9 cellular contexts compared by ENCODE assay signal in genomic region chr1:31764307-31765040, GRCh38. TPM values are rescaled to one million over a fixed set of nuclear protein-coding genes. Genes with fewer than 3 reads are reported as not detected.
A peak's percentile ranks its signal among the peaks of the same experiment; 100 is the strongest.
DNase-seq lines count a peak whose midpoint lies in the region; ATAC-seq, FAIRE-seq and TF ChIP-seq lines count a peak whose summit lies in the region.
"Had no signal": no experiment of that assay in that cellular context is flagged by ENCODE, and none has a peak within 500 bp of the region (broad histone marks: within the 10 kb centered on the region; RNA-seq: fewer than 3 reads in every experiment).

A gene with protein sequence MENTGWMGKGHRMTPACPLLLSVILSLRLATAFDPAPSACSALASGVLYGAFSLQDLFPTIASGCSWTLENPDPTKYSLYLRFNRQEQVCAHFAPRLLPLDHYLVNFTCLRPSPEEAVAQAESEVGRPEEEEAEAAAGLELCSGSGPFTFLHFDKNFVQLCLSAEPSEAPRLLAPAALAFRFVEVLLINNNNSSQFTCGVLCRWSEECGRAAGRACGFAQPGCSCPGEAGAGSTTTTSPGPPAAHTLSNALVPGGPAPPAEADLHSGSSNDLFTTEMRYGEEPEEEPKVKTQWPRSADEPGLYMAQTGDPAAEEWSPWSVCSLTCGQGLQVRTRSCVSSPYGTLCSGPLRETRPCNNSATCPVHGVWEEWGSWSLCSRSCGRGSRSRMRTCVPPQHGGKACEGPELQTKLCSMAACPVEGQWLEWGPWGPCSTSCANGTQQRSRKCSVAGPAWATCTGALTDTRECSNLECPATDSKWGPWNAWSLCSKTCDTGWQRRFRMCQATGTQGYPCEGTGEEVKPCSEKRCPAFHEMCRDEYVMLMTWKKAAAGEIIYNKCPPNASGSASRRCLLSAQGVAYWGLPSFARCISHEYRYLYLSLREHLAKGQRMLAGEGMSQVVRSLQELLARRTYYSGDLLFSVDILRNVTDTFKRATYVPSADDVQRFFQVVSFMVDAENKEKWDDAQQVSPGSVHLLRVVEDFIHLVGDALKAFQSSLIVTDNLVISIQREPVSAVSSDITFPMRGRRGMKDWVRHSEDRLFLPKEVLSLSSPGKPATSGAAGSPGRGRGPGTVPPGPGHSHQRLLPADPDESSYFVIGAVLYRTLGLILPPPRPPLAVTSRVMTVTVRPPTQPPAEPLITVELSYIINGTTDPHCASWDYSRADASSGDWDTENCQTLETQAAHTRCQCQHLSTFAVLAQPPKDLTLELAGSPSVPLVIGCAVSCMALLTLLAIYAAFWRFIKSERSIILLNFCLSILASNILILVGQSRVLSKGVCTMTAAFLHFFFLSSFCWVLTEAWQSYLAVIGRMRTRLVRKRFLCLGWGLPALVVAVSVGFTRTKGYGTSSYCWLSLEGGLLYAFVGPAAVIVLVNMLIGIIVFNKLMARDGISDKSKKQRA (N-terminal part only) (minus strand): TSS chr1:31764340. CDS start chr1:31757221, 7,119 bp downstream.

- intact Hi-C loops in HepG2 (cut with micrococcal nuclease; ENCODE audit: unreplicated experiment), result loop anchor here (2.0 kb wide), 1 partner anchor 24 kb away; no protein-coding TSS in a partner anchor

- H3K4me2 ChIP-seq in OCI-LY3 (ENCODE audit: low read length) (peak within 1 kb of the TSS; percentile 97), HepG2 (ENCODE audit: low read depth, low read length) (peak within 1 kb of the TSS; percentile 73)

- H2AFZ ChIP-seq in OCI-LY3 (ENCODE audit: low read depth, low read length) (no peak within 1 kb of the TSS), HepG2 (ENCODE audit: low read length) (no peak within 1 kb of the TSS)

- H3K36me3 ChIP-seq in OCI-LY3 (replicated peaks; ENCODE audit: low read depth, low read length), result no peaks in the 10 kb centered on the region
- H3K36me3 ChIP-seq in HepG2 (replicated peaks in 1 of 2; ENCODE audit: control insufficient read depth in 1 of 2, insufficient read depth in 2 of 2, low read length in 2 of 2), result no peaks in the 10 kb centered on the region
- H3K36me3 ChIP-seq in upper lobe of left lung, result no peaks in the 10 kb centered on the region

- no peak for TF ChIP-seq POLR2A in HepG2 (IDR thresholded peaks at IDR 0.05; ENCODE audit: insufficient read depth in 1 of 2, low read depth in 2 of 2, low read length in 2 of 2)
- TF ChIP-seq POLR2A in upper lobe of left lung (IDR thresholded peaks at IDR 0.05), result no peak

- peaks cover 45% of the 10 kb centered on the region for H3K4me1 ChIP-seq in OCI-LY3 (ENCODE audit: low read length)
- H3K4me1 ChIP-seq in HepG2 (ENCODE audit: insufficient read depth, low read length), result peaks cover 43% of the 10 kb centered on the region
- peaks cover 29 to 44% (median 32%) of the 10 kb centered on the region in 4 donors for H3K4me1 ChIP-seq in upper lobe of left lung

- in situ Hi-C loops in HepG2 (cut with HindIII; ENCODE audit: extremely low pct_ligation_motif_present, low pct_unique_long_range_greater_than_20kb), result no loop called here

- H3K27me3 ChIP-seq in OCI-LY3 (ENCODE audit: low read depth, low read length) (no peaks in the 10 kb centered on the region), HepG2 (ENCODE audit: control insufficient read depth in 1 of 2, insufficient read depth in 2 of 2, low read length in 2 of 2) (peaks cover 15 to 67% of the 10 kb centered on the region in 2 experiments), upper lobe of left lung (peaks cover 0 to 38% (median 25%) of the 10 kb centered on the region in 4 donors)

- peak; percentile 72 for DNase-seq in activated CD8-positive, alpha-beta memory T cell treated with anti-CD3 and anti-CD28 coated beads for 24 hours
- DNase-seq in activated CD8-positive, alpha-beta memory T cell treated with anti-CD3 and anti-CD28 coated beads, Interleukin-2, amount 50 U/mL, for 48 hours, result no peak
- DNase-seq in caudate nucleus (lab: John Stamatoyannopoulos, UW) (peak in 33 of 61 donors; percentile 17 to 77 (median 52)), HepG2 (ENCODE audit: low spot score) (no peak), upper lobe of left lung (peak in 1 of 2 donors; percentile 86), globus pallidus (ENCODE audit: low spot score) (no peak)

- TF ChIP-seq CTCF in OCI-LY3 (IDR thresholded peaks at IDR 0.05; ENCODE audit: low read depth, low read length) (no peak), HepG2 (CRISPR knock-in tag; IDR thresholded peaks at IDR 0.05) (no peak), upper lobe of left lung (IDR thresholded peaks at IDR 0.05) (peak in 1 of 6 experiments; percentile 3)

- H3K9me3 ChIP-seq in OCI-LY3 (ENCODE audit: insufficient read depth, low read length) (no peaks in the 10 kb centered on the region), HepG2 (ENCODE audit: low read length) (no peaks in the 10 kb centered on the region), upper lobe of left lung (no peaks in the 10 kb centered on the region)

- H3K27ac ChIP-seq in OCI-LY3 (ENCODE audit: low read length), result no peak within 1 kb of the TSS
- peak within 1 kb of the TSS; percentile 68 for H3K27ac ChIP-seq in caudate nucleus (ENCODE audit: low read depth, low read length)
- H3K27ac ChIP-seq in HepG2 (ENCODE audit: extremely low read length, insufficient read depth, low read length), result no peak within 1 kb of the TSS
- H3K27ac ChIP-seq in upper lobe of left lung, result no peak within 1 kb of the TSS

- H3K4me3 ChIP-seq in OCI-LY3 (ENCODE audit: low read length) (peak within 1 kb of the TSS; percentile 96), HepG2 (replicated peaks in 1 of 3; ENCODE audit: insufficient read depth in 1 of 3, low read depth in 2 of 3, low read length in 3 of 3) (peak within 1 kb of the TSS; percentile 30 to 62 (median 42); a peak in 4 of 6 replicates), upper lobe of left lung (peak within 1 kb of the TSS; percentile 14 to 54 (median 44))

- H4K20me1 ChIP-seq in OCI-LY3 (ENCODE audit: insufficient read depth, low read length) (peaks cover 19% of the 10 kb centered on the region), HepG2 (ENCODE audit: insufficient read depth, low read length) (no peaks in the 10 kb centered on the region)

- H3K9ac ChIP-seq in OCI-LY3 (ENCODE audit: low read length), result peak within 1 kb of the TSS; percentile 77
- no peak within 1 kb of the TSS for H3K9ac ChIP-seq in HepG2 (ENCODE audit: insufficient read depth, low read depth, low read length)

- TF ChIP-seq RAD21 in HepG2 (CRISPR knock-in tag; IDR thresholded peaks at IDR 0.05), result no peak

- POLR2A ChIA-PET in HepG2 (lab: Yijun Ruan, JAX), result no interaction called here

- TF ChIP-seq EP300 in HepG2 (IDR thresholded peaks at IDR 0.05; ENCODE audit: low read depth in 2 of 2, low read length in 2 of 2) (no peak), HepG2 (CRISPR knock-in tag; IDR thresholded peaks at IDR 0.05; ENCODE audit: borderline replicate concordance) (no peak), upper lobe of left lung (IDR thresholded peaks at IDR 0.05) (no peak)

- CTCF ChIA-PET in HepG2 (lab: Yijun Ruan, JAX; ENCODE audit: low intra/inter-chr PET ratio, low total read pairs), result interaction anchor here (1.2 kb wide), 1 partner anchor 25 kb away, joined by 5 read pairs; no protein-coding TSS in a partner anchor

- no TSS peak for BruUV-seq in HepG2 (replicated peaks; lab: Mats Ljungman, UMichigan)

- H3K79me2 ChIP-seq in OCI-LY3 (ENCODE audit: low read length), result no peaks in the 10 kb centered on the region
- H3K79me2 ChIP-seq in HepG2 (ENCODE audit: insufficient read depth, low read length), result no peaks in the 10 kb centered on the region

- ATAC-seq in HepG2 (peak; percentile 8; the same call in 2 of the 3 replicates), upper lobe of left lung (ENCODE audit: low FRiP score in 2 of 2) (peak in 1 of 2 donors; percentile 3), GM18873 (IDR thresholded peaks at IDR 0.05; ENCODE audit: low FRiP score, unreplicated experiment) (no peak)

- WGBS in HepG2 (ENCODE audit: low lambda C conversion rate), result 0% methylated on average over 4 of the region's 60 CpGs
- WGBS in upper lobe of left lung, 2 donors, result 9 to 23% methylated on average over 6 to 21 of the region's 60 CpGs

- FAIRE-seq in HepG2 (lab: Jason Lieb, UNC), result no peak
- FAIRE-seq: colon had no signal

TF ChIP-seq in HepG2, 621 proteins besides CTCF, POLR2A, EP300 and RAD21 (continues in another document):
- no peak for TF ChIP-seq XRCC5 (optimal IDR thresholded peaks at IDR 0.05; ENCODE audit: low read length)
- TF ChIP-seq ZNF354B (CRISPR knock-in tag; IDR thresholded peaks at IDR 0.05), result 0 out of 2 replicates have a peak, but pooled peaks have one; percentile 46
- no peak for TF ChIP-seq HIVEP1 (CRISPR knock-in tag; IDR thresholded peaks at IDR 0.05)
- no peak for TF ChIP-seq ZNF776 (CRISPR knock-in tag; IDR thresholded peaks at IDR 0.05)

RNA-seq across cellular contexts. Expression of the gene that starts here (rescaled TPM):
- 0.09 TPM in 1 of 2 replicates, not detected in the other for total RNA-seq in HepG2 (2016; rRNA removed; fragmentation: Illumina TruSeq; extraction: Trizol)
- total RNA-seq in HepG2 (2016; cell fraction: cytosol; rRNA removed; fragmentation: Illumina TruSeq; extraction: Trizol; ENCODE audit: low read depth), result not detected in 2 replicates
- 0.04 TPM in 1 of 2 replicates, not detected in the other for total RNA-seq in HepG2 (2016; cell fraction: insoluble cytoplasmic fraction; rRNA removed; fragmentation: Illumina TruSeq; extraction: Trizol)
- total RNA-seq in HepG2 (2016; cell fraction: membrane; rRNA removed; fragmentation: Illumina TruSeq; extraction: Trizol), result not detected in 2 replicates
- 0.09 TPM in 1 of 2 replicates, not detected in the other for total RNA-seq in HepG2 (2016; cell fraction: nucleus; rRNA removed; fragmentation: Illumina TruSeq; extraction: Trizol)
- 0.03 TPM in 1 of 2 replicates, not detected in the other for polyA plus RNA-seq in HepG2 (2011; rRNA removed)
- 0.04 TPM in 1 of 2 replicates, not detected in the other for polyA plus RNA-seq in HepG2 (2011; cell fraction: cytosol; rRNA removed)
- polyA plus RNA-seq in HepG2 (2011; cell fraction: nucleus; rRNA removed), result 0.14 and 0.31 TPM in 2 replicates
- 0.07 TPM in 1 of 2 replicates, not detected in the other for polyA plus RNA-seq in HepG2 (2012)
- polyA plus RNA-seq in HepG2 (2016; cell fraction: cytosol; fragmentation: Illumina TruSeq; extraction: Trizol; ENCODE audit: low read depth), result not detected in 2 replicates
- polyA plus RNA-seq in HepG2 (2016; cell fraction: insoluble cytoplasmic fraction; fragmentation: Illumina TruSeq; extraction: Trizol; ENCODE audit: low read depth), result not detected in 2 replicates
- not detected in 2 replicates for polyA plus RNA-seq in HepG2 (2016; cell fraction: membrane; fragmentation: Illumina TruSeq; extraction: Trizol; ENCODE audit: low read depth)
- polyA plus RNA-seq in HepG2 (2016; cell fraction: nucleus; fragmentation: Illumina TruSeq; extraction: Trizol; ENCODE audit: insufficient read depth, low read depth), result 0.29 TPM in 1 of 2 replicates, not detected in the other
- 2.1 TPM in 1 of 2 replicates, not detected in the other for polyA minus RNA-seq in HepG2 (2011; rRNA and poly(A)+ RNA removed; ENCODE audit: low replicate concordance)
- not detected in 2 replicates for polyA minus RNA-seq in HepG2 (2011; cell fraction: cytosol; rRNA and poly(A)+ RNA removed)
- not detected in 2 replicates for polyA minus RNA-seq in HepG2 (2011; cell fraction: nucleus; rRNA and poly(A)+ RNA removed)
- 1 to 10 TPM in 5 of 6 donors, under 1 TPM in 1; 0.34 to 1.9 (median 1.1) TPM for total RNA-seq in upper lobe of left lung

Comparison
In these comparisons a context has a peak if more than half of its experiments do, and no peak if none do; other contexts are left out.
1. DNase-seq: peak in activated CD8-positive, alpha-beta memory T cell treated with anti-CD3 and anti-CD28 coated beads for 24 hours (single experiment) and caudate nucleus (33 of 61); none in activated CD8-positive, alpha-beta memory T cell treated with anti-CD3 and anti-CD28 coated beads, Interleukin-2, amount 50 U/mL, for 48 hours (single experiment), HepG2 (single experiment) and globus pallidus (single experiment).
2. H3K4me3 ChIP-seq: peak in every context shown above with its lines; median percentile 96 in OCI-LY3; 44 in upper lobe of left lung; 42 in HepG2.